ENCODE assay signal across 1 cellular context in the genomic region with DNA sequence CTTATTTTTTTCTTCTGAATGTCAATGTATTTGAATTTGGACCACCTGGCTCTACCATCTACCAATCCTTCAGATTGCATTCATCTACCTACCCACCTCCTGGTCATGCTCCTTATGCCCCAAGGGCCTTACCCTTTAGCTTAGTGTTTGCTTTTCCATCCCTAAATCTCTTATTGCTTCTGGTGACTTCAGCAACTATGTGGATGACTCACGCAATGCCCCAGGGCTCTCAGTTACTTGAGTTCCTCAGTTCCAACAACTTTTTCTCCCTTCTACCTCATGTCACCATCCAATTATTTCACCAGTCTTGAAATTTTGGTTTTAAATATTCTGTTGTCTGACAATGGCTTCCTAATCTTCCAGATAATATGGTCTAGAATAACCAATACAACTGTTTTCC.
TF ChIP-seq lines count a peak whose summit lies in the region.

No MANE protein-coding gene starts in this region.

TF ChIP-seq in GM23338, 12 proteins besides CTCF, POLR2A, EP300 and RAD21 (continued from another document):
- TF ChIP-seq STAT1 (IDR thresholded peaks at IDR 0.05; ENCODE audit: unreplicated experiment) = no peak
- no peak for TF ChIP-seq EZH2 (IDR thresholded peaks at IDR 0.05; ENCODE audit: low read depth, unreplicated experiment)
- TF ChIP-seq ZNF331 (CRISPR knock-in tag; IDR thresholded peaks at IDR 0.05; ENCODE audit: low read depth) = no peak
- TF ChIP-seq EZH2phosphoT487 (IDR thresholded peaks at IDR 0.05; ENCODE audit: unreplicated experiment) = no peak
- TF ChIP-seq NANOG (IDR thresholded peaks at IDR 0.05; ENCODE audit: borderline replicate concordance) = no peak
- TF ChIP-seq ZNF114 (CRISPR knock-in tag; IDR thresholded peaks at IDR 0.05) = no peak
